In the genomic region with DNA sequence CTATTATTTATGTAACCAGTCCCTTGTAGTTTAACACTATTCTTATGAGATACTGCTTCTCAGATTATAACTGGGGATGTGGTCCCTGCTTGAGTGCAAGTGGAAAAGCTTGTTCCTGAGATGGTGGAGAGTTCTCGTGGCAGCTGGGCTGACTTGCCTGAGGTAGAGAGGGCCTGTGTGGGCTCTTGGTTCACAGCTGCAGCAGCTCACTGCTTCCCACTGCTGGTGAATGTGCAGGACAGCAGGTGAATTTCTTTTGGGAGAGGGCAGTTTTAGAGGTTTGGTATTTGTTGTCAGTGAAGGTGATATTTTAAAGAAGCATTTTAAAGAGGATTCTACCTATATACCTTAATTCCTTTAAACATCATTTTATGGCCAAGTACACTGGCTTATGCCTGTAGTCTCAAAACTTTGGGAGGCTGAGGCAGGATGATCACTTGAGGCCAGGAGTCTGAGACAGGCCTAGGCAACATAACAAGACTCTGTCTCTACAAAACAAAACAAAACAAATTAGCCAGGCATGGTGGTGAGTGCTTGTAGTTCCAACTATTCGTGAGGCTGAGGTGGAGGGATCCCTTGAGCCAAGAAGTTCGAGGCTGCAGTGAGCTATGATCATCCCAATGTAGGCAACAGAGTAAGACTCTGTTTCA, we compare ENCODE assay signal across 8 cellular contexts.
DNase-seq lines count a peak whose midpoint lies in the region; ATAC-seq and TF ChIP-seq lines count a peak whose summit lies in the region.

No MANE protein-coding gene starts in this region.

- no peak overlapping the region for H3K4me3 Mint-ChIP-seq in HFFc6
- no peak overlapping the region for H3K4me3 Mint-ChIP-seq in activated naive CD8-positive, alpha-beta T cell treated with anti-CD3 and anti-CD28 coated beads, Interleukin-2, amount 10 ng/mL, durations not matched to agents 7 days and 5 days

- H3K4me1 ChIP-seq in heart right ventricle, result peaks cover 0 to 16% (median 5%) of the 10 kb centered on the region in 9 donors

- H3K9me3 ChIP-seq in heart right ventricle, result no peaks in the 10 kb centered on the region

- H3K27me3 ChIP-seq in heart right ventricle, result no peaks in the 10 kb centered on the region

- intact Hi-C loops in heart right ventricle (cut with DNase I) (loop anchor here in 9 of 10 donors (1.0 to 5.0 kb wide), 7 partner anchors 151 to 171 kb away; partner anchors contain the start of gene KCNG3 (in 1 of the 9)), posterior vena cava (cut with DNase I) (loop anchor here in 1 of 2 donors (5.0 kb wide), 1 partner anchor 166 kb away; no protein-coding TSS in a partner anchor)

- no peaks in the 10 kb centered on the region for H3K4me1 Mint-ChIP-seq in HFFc6 (ENCODE audit: low read depth)
- peaks cover 9% of the 10 kb centered on the region for H3K4me1 Mint-ChIP-seq in activated naive CD8-positive, alpha-beta T cell treated with anti-CD3 and anti-CD28 coated beads, Interleukin-2, amount 10 ng/mL, durations not matched to agents 7 days and 5 days

- H3K36me3 ChIP-seq in heart right ventricle, result peaks cover 0 to 26% (median 0%) of the 10 kb centered on the region in 9 donors

- no peak overlapping the region for H3K27ac Mint-ChIP-seq in HFFc6
- peak overlapping the region; percentile 17 for H3K27ac Mint-ChIP-seq in activated naive CD8-positive, alpha-beta T cell treated with anti-CD3 and anti-CD28 coated beads, Interleukin-2, amount 10 ng/mL, durations not matched to agents 7 days and 5 days

- H3K4me3 ChIP-seq in GM12865 (ENCODE audit: low read depth, low read length) (no peak overlapping the region), heart right ventricle (no peak overlapping the region)

- peak overlapping the region in 1 of 10 donors; percentile 26 for H3K27ac ChIP-seq in heart right ventricle

- WGBS in heart right ventricle, 2 donors, result 32 to 35% methylated on average over 3 of the region's 3 CpGs

- peak; percentile 93 for ATAC-seq in activated naive CD8-positive, alpha-beta T cell treated with anti-CD3 and anti-CD28 coated beads, Interleukin-2, amount 10 ng/mL, durations not matched to agents 7 days and 5 days (ENCODE audit: low read depth)
- peak; percentile 72 to 92 (median 85) for ATAC-seq in heart right ventricle

- DNase-seq in GM12865 (ENCODE audit: low read depth) (peak; percentile 87), HFFc6 (peak; percentile 70), MV-4-11 (lab: John Stamatoyannopoulos, UW) (peak; percentile 59), SKM-1 (lab: John Stamatoyannopoulos, UW; ENCODE audit: unreplicated experiment) (peak; percentile 38), heart right ventricle (peak; percentile 36 to 40), retina (peak; percentile 78), posterior vena cava (ENCODE audit: low spot score) (no peak)
- DNase-seq in activated naive CD8-positive, alpha-beta T cell treated with anti-CD3 and anti-CD28 coated beads, Interleukin-2, amount 10 ng/mL, durations not matched to agents 7 days and 5 days, result peak; percentile 56

- POLR2A ChIA-PET in activated naive CD8-positive, alpha-beta T cell treated with anti-CD3 and anti-CD28 coated beads, Interleukin-2, amount 10 ng/mL, durations not matched to agents 7 days and 5 days (lab: Charles Lee), result no interaction called here

- no peaks in the 10 kb centered on the region for H3K27me3 Mint-ChIP-seq in HFFc6 (ENCODE audit: insufficient read depth)
- H3K27me3 Mint-ChIP-seq in activated naive CD8-positive, alpha-beta T cell treated with anti-CD3 and anti-CD28 coated beads, Interleukin-2, amount 10 ng/mL, durations not matched to agents 7 days and 5 days, result no peaks in the 10 kb centered on the region

- H3K9me3 Mint-ChIP-seq in HFFc6, result no peaks in the 10 kb centered on the region
- no peaks in the 10 kb centered on the region for H3K9me3 Mint-ChIP-seq in activated naive CD8-positive, alpha-beta T cell treated with anti-CD3 and anti-CD28 coated beads, Interleukin-2, amount 10 ng/mL, durations not matched to agents 7 days and 5 days

- H3K36me3 Mint-ChIP-seq in HFFc6 (ENCODE audit: low read depth), result no peaks in the 10 kb centered on the region
- H3K36me3 Mint-ChIP-seq in activated naive CD8-positive, alpha-beta T cell treated with anti-CD3 and anti-CD28 coated beads, Interleukin-2, amount 10 ng/mL, durations not matched to agents 7 days and 5 days, result peaks cover 3% of the 10 kb centered on the region

- TF ChIP-seq CTCF in GM12865 (IDR thresholded peaks at IDR 0.05; ENCODE audit: insufficient read depth, low read depth, low read length, missing control alignments), result peak; percentile 100
- peak; percentile 97 for TF ChIP-seq CTCF in HFFc6 (IDR thresholded peaks at IDR 0.05)
- TF ChIP-seq CTCF in heart right ventricle (IDR thresholded peaks at IDR 0.05), result peak; percentile 90 to 98 (median 94)
